Comparison of ENCODE assay signal across 8 cellular contexts in the genomic region with DNA sequence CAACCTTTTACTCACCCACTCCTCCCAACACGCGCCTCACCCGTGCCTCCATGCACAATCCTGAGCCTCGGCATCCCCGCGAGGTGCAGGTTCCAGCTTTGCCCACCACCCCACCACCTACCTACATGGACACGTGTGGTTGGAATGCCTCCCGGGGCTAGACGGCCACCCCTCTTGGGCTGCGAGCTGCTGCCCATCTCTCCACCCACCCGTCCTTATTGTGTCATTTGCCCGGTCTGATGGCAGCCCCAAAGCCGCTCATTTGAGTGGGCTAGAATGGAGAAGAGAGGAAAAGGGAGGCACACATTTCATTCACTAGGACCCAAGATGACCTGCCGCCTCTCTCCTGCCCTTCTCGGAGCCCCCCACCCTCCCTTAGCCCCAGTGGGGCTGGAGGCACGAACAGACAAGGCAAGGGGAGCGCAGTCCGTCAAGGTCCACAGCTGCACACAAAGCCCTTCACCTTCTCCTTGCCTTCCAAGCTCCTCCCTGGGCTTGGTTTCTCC. TPM values are rescaled to one million over a fixed set of nuclear protein-coding genes. Genes with fewer than 3 reads are reported as not detected.
DNase-seq lines count a peak whose midpoint lies in the region; ATAC-seq and TF ChIP-seq lines count a peak whose summit lies in the region.

No MANE protein-coding gene starts in this region.

- WGBS in heart left ventricle, 4 donors, result 2 to 3% (median 2%) methylated on average over 17 to 18 of the region's 18 CpGs

- in situ Hi-C loops in gastrocnemius medialis (cut with MboI; ENCODE audit: low sequenced_read_pairs in 4 of 4), result no loop called here

- TF ChIP-seq POLR2A in heart left ventricle (IDR thresholded peaks at IDR 0.05) (no peak), gastrocnemius medialis (IDR thresholded peaks at IDR 0.05) (no peak)

- POLR2A ChIA-PET in GM10248 (lab: Yijun Ruan, JAX), result interaction anchor here (1.6 kb wide), 1 partner anchor 15 kb away, joined by 6 read pairs; no protein-coding TSS in a partner anchor

- CTCF ChIA-PET in GM10248 (lab: Yijun Ruan, JAX), result interaction anchor here (1.1 to 34.6 kb wide), 7 partner anchors 9 to 320 kb away, joined by 3 to 1134 read pairs (median 13); no protein-coding TSS in a partner anchor

- ATAC-seq in heart left ventricle (peak in 3 of 4 donors; percentile 2 to 23 (median 21)), gastrocnemius medialis (peak; percentile 8 to 19)
- ATAC-seq in activated CD4-positive, CD25-positive, alpha-beta regulatory T cell treated with anti-CD3 and anti-CD28 coated beads, Interleukin-2, amount 50 U/mL, for 24 hours, result no peak

- H3K27me3 ChIP-seq in WERI-Rb-1 (ENCODE audit: insufficient read depth, low read depth, severe bottlenecking) (peaks cover 3% of the 10 kb centered on the region), heart left ventricle (peaks cover 0 to 7% (median 0%) of the 10 kb centered on the region in 9 donors), gastrocnemius medialis (no peaks in the 10 kb centered on the region)

- H3K9me3 ChIP-seq in WERI-Rb-1 (ENCODE audit: severe bottlenecking) (no peaks in the 10 kb centered on the region), heart left ventricle (no peaks in the 10 kb centered on the region), gastrocnemius medialis (no peaks in the 10 kb centered on the region)

- H3K4me3 ChIP-seq in WERI-Rb-1 (ENCODE audit: low read depth, low read length) (peak overlapping the region; percentile 65), heart left ventricle (peak overlapping the region; percentile 58 to 99 (median 94)), gastrocnemius medialis (peak overlapping the region; percentile 71 to 95 (median 83))

- no peak overlapping the region for H3K27ac ChIP-seq in WERI-Rb-1
- H3K27ac ChIP-seq in heart left ventricle, result peak overlapping the region in 11 of 12 donors; percentile 78 to 97 (median 91)
- peak overlapping the region; percentile 82 to 93 (median 88) for H3K27ac ChIP-seq in gastrocnemius medialis

- H3K4me1 ChIP-seq in heart left ventricle (peaks cover 0 to 41% (median 14%) of the 10 kb centered on the region in 12 donors), gastrocnemius medialis (peaks cover 5 to 10% of the 10 kb centered on the region in 2 donors)

- DNase-seq in NCI-H2227 (lab: John Stamatoyannopoulos, UW; ENCODE audit: unreplicated experiment), result peak; percentile 32
- DNase-seq in NCI-H2227 treated with DMSO at 0.1 percent for 48 hours (lab: John Stamatoyannopoulos, UW), result no peak
- no peak for DNase-seq in WERI-Rb-1
- peak in 3 of 5 donors; percentile 26 to 38 (median 36) for DNase-seq in heart left ventricle
- no peak for DNase-seq in gastrocnemius medialis
- DNase-seq in NCI-H510A (lab: John Stamatoyannopoulos, UW), result no peak
- DNase-seq in GM10248 (ENCODE audit: extremely low spot score), result no peak

- TF ChIP-seq CTCF in WERI-Rb-1 (IDR thresholded peaks at IDR 0.05; ENCODE audit: low read depth, low read length) (no peak), heart left ventricle (IDR thresholded peaks at IDR 0.05) (peak in 1 of 12 donors; percentile 7), gastrocnemius medialis (IDR thresholded peaks at IDR 0.05 in 4 of 5, conservative IDR thresholded peaks at IDR 0.05 in 1 of 5) (no peak), GM10248 (IDR thresholded peaks at IDR 0.05; ENCODE audit: control extremely low read depth, extremely low read depth, low read depth, missing control alignments) (no peak)

- H3K36me3 ChIP-seq in WERI-Rb-1 (no peaks in the 10 kb centered on the region), heart left ventricle (no peaks in the 10 kb centered on the region), gastrocnemius medialis (no peaks in the 10 kb centered on the region)

- intact Hi-C loops in heart left ventricle (cut with DNase I) (loop anchor here in 2 of 10 donors (2.0 kb wide), 2 partner anchors 14 to 20 kb away; no protein-coding TSS in a partner anchor), gastrocnemius medialis (cut with DNase I; ENCODE audit: low total_unique reads) (loop anchor here (5.0 kb wide), 1 partner anchor 35 kb away; no protein-coding TSS in a partner anchor)

RNA-seq across cellular contexts. Expression of gene ZNF697, which starts 0.8 kb away (rescaled TPM):
- 10 to 100 TPM in 6 of 9 donors, 1 to 10 TPM in 3; 7.8 to 14.0 (median 10.9) TPM for total RNA-seq in heart left ventricle
- polyA plus RNA-seq in heart left ventricle, result 1 to 10 TPM; 2.8 to 6.9 TPM
- 1 to 10 TPM; 1.4 to 3.1 (median 2.9) TPM for total RNA-seq in gastrocnemius medialis

Comparison
In these comparisons a context has a peak if more than half of its experiments do, and no peak if none do; other contexts are left out.
1. DNase-seq: peak in NCI-H2227 (single experiment) and heart left ventricle (3 of 5); none in NCI-H2227 treated with DMSO at 0.1 percent for 48 hours (single experiment), WERI-Rb-1 (single experiment), gastrocnemius medialis (0 of 2), NCI-H510A (single experiment) and GM10248 (single experiment).
2. ATAC-seq: peak in heart left ventricle (3 of 4) and gastrocnemius medialis (2 of 2); none in activated CD4-positive, CD25-positive, alpha-beta regulatory T cell treated with anti-CD3 and anti-CD28 coated beads, Interleukin-2, amount 50 U/mL, for 24 hours (0 of 2).
3. Peak in every context shown above with its lines, with median percentiles within 50 percentile points of each other: H3K4me3 ChIP-seq.